Comparison of ENCODE assay signal across 10 cellular contexts in the genomic region with DNA sequence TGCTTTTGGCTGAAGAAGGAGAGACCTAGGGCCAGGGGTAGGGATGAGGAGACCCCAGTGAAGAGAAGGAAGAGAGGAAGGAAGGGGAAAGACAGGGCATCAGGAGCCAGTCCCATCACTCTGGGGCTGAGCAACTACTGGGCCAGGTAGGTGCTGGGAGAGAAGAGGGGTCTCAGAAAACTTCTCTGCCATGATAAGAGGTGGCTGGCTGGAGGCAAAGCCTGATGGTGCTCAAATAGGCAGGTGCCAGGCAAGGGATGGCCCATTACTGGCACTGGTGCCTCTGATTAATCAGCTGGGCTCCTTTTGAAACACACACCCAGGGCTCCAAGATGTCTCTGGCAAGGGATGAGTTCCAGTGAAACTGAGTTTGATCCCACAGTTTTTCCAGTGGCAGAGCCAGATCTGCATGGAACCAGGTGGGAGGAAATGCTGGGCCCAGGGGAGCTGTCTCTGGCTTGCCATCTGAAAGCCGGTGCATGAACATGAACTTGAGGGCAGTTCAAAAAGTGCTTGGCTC. TPM values are rescaled to one million over a fixed set of nuclear protein-coding genes. Genes with fewer than 3 reads are reported as not detected.
DNase-seq lines count a peak whose midpoint lies in the region; ATAC-seq and TF ChIP-seq lines count a peak whose summit lies in the region.
"Had no signal": no experiment of that assay in that cellular context is flagged by ENCODE, and none has a peak within 500 bp of the region (broad histone marks: within the 10 kb centered on the region; RNA-seq: fewer than 3 reads in every experiment).

No MANE protein-coding gene starts in this region.

- peak overlapping the region; percentile 38 for H3K27ac Mint-ChIP-seq in HFFc6
- peak overlapping the region; percentile 85 for H3K27ac Mint-ChIP-seq in activated CD8-positive, alpha-beta T cell treated with anti-CD3 and anti-CD28 coated beads, Interleukin-2, amount 10 ng/mL, durations not matched to agents 7 days and 5 days
- H3K27ac Mint-ChIP-seq in stimulated activated memory B cell treated with anti-CD40 and anti-IgM and Interleukin-4, amounts not matched to agents 10 μg/mL and 1 μg/mL and 100 μg/mL, for 72 hours, result no peak overlapping the region
- H3K27ac Mint-ChIP-seq in progenitor cell of endocrine pancreas, result no peak overlapping the region

- CTCF ChIA-PET in activated CD8-positive, alpha-beta T cell treated with anti-CD3 and anti-CD28 coated beads, Interleukin-2, amount 10 ng/mL, durations not matched to agents 7 days and 5 days (lab: Charles Lee), result interaction anchor here (1.0 to 4.4 kb wide), 5 partner anchors 17 to 136 kb away, joined by 3 to 26 read pairs (median 12); partner anchors contain the start of gene AHCYL1

- H3K4me1 Mint-ChIP-seq in HFFc6 (ENCODE audit: low read depth) (peaks cover 73% of the 10 kb centered on the region), progenitor cell of endocrine pancreas (ENCODE audit: low read depth) (peaks cover 11% of the 10 kb centered on the region)
- H3K4me1 Mint-ChIP-seq in activated CD8-positive, alpha-beta T cell treated with anti-CD3 and anti-CD28 coated beads, Interleukin-2, amount 10 ng/mL, durations not matched to agents 7 days and 5 days (ENCODE audit: low read depth), result peaks cover 80% of the 10 kb centered on the region
- peaks cover 47% of the 10 kb centered on the region for H3K4me1 Mint-ChIP-seq in stimulated activated memory B cell treated with anti-CD40 and anti-IgM and Interleukin-4, amounts not matched to agents 10 μg/mL and 1 μg/mL and 100 μg/mL, for 72 hours

- no peak for ATAC-seq in activated CD8-positive, alpha-beta T cell treated with anti-CD3 and anti-CD28 coated beads, Interleukin-2, amount 10 ng/mL, durations not matched to agents 7 days and 5 days
- ATAC-seq in stimulated activated memory B cell treated with anti-CD40 and anti-IgM and Interleukin-4, amounts not matched to agents 10 μg/mL and 1 μg/mL and 100 μg/mL, for 72 hours, result no peak

- DNase-seq in HFFc6 (no peak), fibroblast of pulmonary artery (ENCODE audit: low read depth) (no peak), progenitor cell of endocrine pancreas (ENCODE audit: low spot score, unreplicated experiment) (no peak), NCI-H82 (lab: John Stamatoyannopoulos, UW) (no peak), NCI-H1930 (lab: John Stamatoyannopoulos, UW) (no peak)
- DNase-seq in activated CD8-positive, alpha-beta T cell treated with anti-CD3 and anti-CD28 coated beads, Interleukin-2, amount 10 ng/mL, durations not matched to agents 7 days and 5 days, result no peak
- DNase-seq: effector CD4-positive, alpha-beta T cell; islet precursor cell; NCI-H2029 treated with DMSO at 0.1 percent for 48 hours had no signal

- H3K4me3 Mint-ChIP-seq in HFFc6 (peak overlapping the region; percentile 92), progenitor cell of endocrine pancreas (ENCODE audit: low read depth) (no peak overlapping the region)
- peak overlapping the region; percentile 87 for H3K4me3 Mint-ChIP-seq in activated CD8-positive, alpha-beta T cell treated with anti-CD3 and anti-CD28 coated beads, Interleukin-2, amount 10 ng/mL, durations not matched to agents 7 days and 5 days
- peak overlapping the region; percentile 82 for H3K4me3 Mint-ChIP-seq in stimulated activated memory B cell treated with anti-CD40 and anti-IgM and Interleukin-4, amounts not matched to agents 10 μg/mL and 1 μg/mL and 100 μg/mL, for 72 hours

- H3K27me3 Mint-ChIP-seq in HFFc6 (ENCODE audit: insufficient read depth) (no peaks in the 10 kb centered on the region; the same call in none of the 2 replicates), progenitor cell of endocrine pancreas (peaks cover 53% of the 10 kb centered on the region)
- no peaks in the 10 kb centered on the region for H3K27me3 Mint-ChIP-seq in activated CD8-positive, alpha-beta T cell treated with anti-CD3 and anti-CD28 coated beads, Interleukin-2, amount 10 ng/mL, durations not matched to agents 7 days and 5 days (ENCODE audit: low read depth)
- peaks cover 10% of the 10 kb centered on the region for H3K27me3 Mint-ChIP-seq in stimulated activated memory B cell treated with anti-CD40 and anti-IgM and Interleukin-4, amounts not matched to agents 10 μg/mL and 1 μg/mL and 100 μg/mL, for 72 hours

- POLR2A ChIA-PET in activated CD8-positive, alpha-beta T cell treated with anti-CD3 and anti-CD28 coated beads, Interleukin-2, amount 10 ng/mL, durations not matched to agents 7 days and 5 days (lab: Charles Lee), result interaction anchor here (1.4 to 1.6 kb wide), 2 partner anchors 71 to 121 kb away, joined by 3 read pairs; partner anchors contain the start of gene AHCYL1

- no peaks in the 10 kb centered on the region for H3K9me3 Mint-ChIP-seq in HFFc6
- H3K9me3 Mint-ChIP-seq in activated CD8-positive, alpha-beta T cell treated with anti-CD3 and anti-CD28 coated beads, Interleukin-2, amount 10 ng/mL, durations not matched to agents 7 days and 5 days (ENCODE audit: insufficient read depth), result no peaks in the 10 kb centered on the region
- H3K9me3 Mint-ChIP-seq in stimulated activated memory B cell treated with anti-CD40 and anti-IgM and Interleukin-4, amounts not matched to agents 10 μg/mL and 1 μg/mL and 100 μg/mL, for 72 hours, result no peaks in the 10 kb centered on the region
- H3K9me3 Mint-ChIP-seq in progenitor cell of endocrine pancreas (ENCODE audit: low read depth), result no peaks in the 10 kb centered on the region

- peaks cover 22% of the 10 kb centered on the region for H3K36me3 Mint-ChIP-seq in HFFc6 (ENCODE audit: low read depth)
- peaks cover 58% of the 10 kb centered on the region for H3K36me3 Mint-ChIP-seq in activated CD8-positive, alpha-beta T cell treated with anti-CD3 and anti-CD28 coated beads, Interleukin-2, amount 10 ng/mL, durations not matched to agents 7 days and 5 days (ENCODE audit: low read depth)
- peaks cover 60% of the 10 kb centered on the region for H3K36me3 Mint-ChIP-seq in stimulated activated memory B cell treated with anti-CD40 and anti-IgM and Interleukin-4, amounts not matched to agents 10 μg/mL and 1 μg/mL and 100 μg/mL, for 72 hours
- no peaks in the 10 kb centered on the region for H3K36me3 Mint-ChIP-seq in progenitor cell of endocrine pancreas (ENCODE audit: insufficient read depth)

- TF ChIP-seq CTCF in HFFc6 (IDR thresholded peaks at IDR 0.05) (no peak), fibroblast of pulmonary artery (IDR thresholded peaks at IDR 0.05; ENCODE audit: low read length, missing control alignments) (no peak), progenitor cell of endocrine pancreas (IDR thresholded peaks at IDR 0.05; ENCODE audit: unreplicated experiment) (no peak)

- peak overlapping the region; percentile 97 for H3K4me3 ChIP-seq in fibroblast of pulmonary artery (replicated peaks; ENCODE audit: low read depth, low read length)

RNA-seq across cellular contexts. Expression of gene CSF1, which starts 2.8 kb away (rescaled TPM):
- 10 to 100 TPM; 28.7 to 79.3 (median 72.4) TPM for total RNA-seq in HFFc6 (2021; fragmentation: NEBNext Ultra II Directional; extraction: Animal tissue kit (Norgen Biotek cat#: 25700))
- total RNA-seq in activated CD8-positive, alpha-beta T cell treated with anti-CD3 and anti-CD28 coated beads, Interleukin-2, amount 10 ng/mL, durations not matched to agents 7 days and 5 days, result 10 to 100 TPM; 40.3 to 41.1 TPM
- total RNA-seq in progenitor cell of endocrine pancreas, result 0.89 and 2.9 TPM in 2 replicates

Comparison
In these comparisons a context has a peak if more than half of its experiments do, and no peak if none do; other contexts are left out.
1. H3K27ac Mint-ChIP-seq: peak in HFFc6 (single experiment) and activated CD8-positive, alpha-beta T cell treated with anti-CD3 and anti-CD28 coated beads, Interleukin-2, amount 10 ng/mL, durations not matched to agents 7 days and 5 days (single experiment); none in stimulated activated memory B cell treated with anti-CD40 and anti-IgM and Interleukin-4, amounts not matched to agents 10 μg/mL and 1 μg/mL and 100 μg/mL, for 72 hours (single experiment) and progenitor cell of endocrine pancreas (single experiment).